ENCODE assay signal across 8 cellular contexts in genomic region chr17:13017623-13018462, GRCh38. TPM values are rescaled to one million over a fixed set of nuclear protein-coding genes. Genes with fewer than 3 reads are reported as not detected.
A peak's percentile ranks its signal among the peaks of the same experiment; 100 is the strongest.
DNase-seq lines count a peak whose midpoint lies in the region; ATAC-seq and TF ChIP-seq lines count a peak whose summit lies in the region.

TSS of gene ELAC2 (minus strand) at chr17:13018027. CDS start at chr17:13017947, 80 bp downstream.

- H3K27ac Mint-ChIP-seq in naive thymus-derived CD8-positive, alpha-beta T cell = peak within 1 kb of the TSS; percentile 91 to 99 (median 97)

- no peaks in the 10 kb centered on the region for H3K9me3 Mint-ChIP-seq in naive thymus-derived CD8-positive, alpha-beta T cell

- peaks cover 31% of the 10 kb centered on the region for H3K79me2 ChIP-seq in Loucy (ENCODE audit: insufficient read depth, low read length)

- H2AFZ ChIP-seq in Loucy (ENCODE audit: low read length) = peak within 1 kb of the TSS; percentile 95

- peaks cover 5 to 32% (median 22%) of the 10 kb centered on the region in 3 donors for H3K36me3 Mint-ChIP-seq in naive thymus-derived CD8-positive, alpha-beta T cell

- TF ChIP-seq POLR2A in Raji (IDR thresholded peaks at IDR 0.05; ENCODE audit: insufficient read depth, low read depth, low read length) = peak; percentile 90

- peaks cover 30% of the 10 kb centered on the region for H3K36me3 ChIP-seq in H7 (replicated peaks; ENCODE audit: control insufficient read depth, insufficient read depth, low read length)
- H3K36me3 ChIP-seq in Loucy (ENCODE audit: insufficient read depth, low read length) = peaks cover 19% of the 10 kb centered on the region; the same call in 1 of the 2 replicates

- H3K4me3 Mint-ChIP-seq in naive thymus-derived CD8-positive, alpha-beta T cell = peak within 1 kb of the TSS; percentile 94 to 99 (median 98)

- no peaks in the 10 kb centered on the region for H3K9me2 ChIP-seq in Loucy (replicated peaks; ENCODE audit: low read depth, low read length)

- H3K4me1 Mint-ChIP-seq in naive thymus-derived CD8-positive, alpha-beta T cell = peaks cover 13 to 37% (median 35%) of the 10 kb centered on the region in 4 donors

- H3K4me2 ChIP-seq in Loucy (ENCODE audit: low read depth, low read length, poor library complexity, severe bottlenecking) = peak within 1 kb of the TSS; percentile 91

- TF ChIP-seq CTCF in Loucy (conservative IDR thresholded peaks at IDR 0.05; ENCODE audit: low read length) (no peak), fibroblast of mammary gland (conservative IDR thresholded peaks at IDR 0.05; ENCODE audit: control insufficient read depth, insufficient read depth, low read depth, low read length) (no peak)

- H3K4me1 ChIP-seq in Loucy (ENCODE audit: insufficient read depth, low read length, poor library complexity, severe bottlenecking) = peaks cover 19% of the 10 kb centered on the region

- no peaks in the 10 kb centered on the region for H3K27me3 Mint-ChIP-seq in naive thymus-derived CD8-positive, alpha-beta T cell

- peak within 1 kb of the TSS; percentile 95 for H3K4me3 ChIP-seq in H7 (ENCODE audit: insufficient read depth, low read depth, low read length)
- H3K4me3 ChIP-seq in Loucy (ENCODE audit: low read length, poor library complexity, severe bottlenecking) = peak within 1 kb of the TSS; percentile 91
- H3K4me3 ChIP-seq in fibroblast of mammary gland (ENCODE audit: control insufficient read depth, low read depth, low read length) = peak within 1 kb of the TSS; percentile 90

- POLR2A ChIA-PET in naive thymus-derived CD8-positive, alpha-beta T cell (lab: Charles Lee) = interaction anchor here (0.5 to 1.7 kb wide), 7 partner anchors 9 to 1566 kb away, joined by 3 to 10 read pairs (median 5); partner anchors contain the start of genes HS3ST3B1 and ZNF18

- H3F3A ChIP-seq in Loucy (ENCODE audit: low read depth) = no peaks in the 10 kb centered on the region

- H3K9me3 ChIP-seq in Loucy (ENCODE audit: insufficient read depth, low read depth, low read length) = no peaks in the 10 kb centered on the region

- H3K27me3 ChIP-seq in H7 (ENCODE audit: control insufficient read depth, insufficient read depth, low read length) = no peaks in the 10 kb centered on the region
- no peaks in the 10 kb centered on the region for H3K27me3 ChIP-seq in Loucy (ENCODE audit: insufficient read depth, low read length, poor library complexity, severe bottlenecking)

- H4K20me1 ChIP-seq in Loucy (ENCODE audit: insufficient read depth, low read length, poor library complexity, severe bottlenecking) = peaks cover 16% of the 10 kb centered on the region

- peak within 1 kb of the TSS; percentile 95 for H3K9ac ChIP-seq in Loucy (ENCODE audit: low read depth, low read length, poor library complexity, severe bottlenecking)

- ATAC-seq in naive thymus-derived CD8-positive, alpha-beta T cell = peak; percentile 99

- peak; percentile 100 for DNase-seq in ELR (ENCODE audit: low read depth)
- peak; percentile 97 for DNase-seq in H7
- peak; percentile 94 for DNase-seq in activated T-helper 9 cell treated with anti-CD3 and anti-CD28 coated beads, Interleukin-2, amount 50 U/mL, for 16 hours (ENCODE audit: low read depth)
- peak; percentile 99 for DNase-seq in fibroblast of mammary gland (ENCODE audit: low read depth)
- peak; percentile 84 to 97 (median 96) for DNase-seq in naive thymus-derived CD8-positive, alpha-beta T cell
- DNase-seq in stimulated activated naive CD4-positive, alpha-beta T cell (lab: John Stamatoyannopoulos, UW) = peak; percentile 91 to 96 (median 94)

RNA-seq across cellular contexts. Expression of gene ELAC2, which starts in this region (rescaled TPM):
- total RNA-seq in H7 (2014; rRNA removed; shearing (Covaris generic)) = 120 and 125 TPM in 2 replicates
- 10 to 100 TPM; 68.8 to 77.1 TPM for total RNA-seq in naive thymus-derived CD8-positive, alpha-beta T cell
- polyA plus RNA-seq in naive thymus-derived CD8-positive, alpha-beta T cell = 10 to 100 TPM; 37.8 to 60.3 (median 46.1) TPM

Comparison
In these comparisons a context has a peak if more than half of its experiments do, and no peak if none do; other contexts are left out.
1. Peak in every context shown above with its lines: DNase-seq, ATAC-seq and H3K4me3 ChIP-seq.